23 cellular contexts compared by ENCODE assay signal in the genomic region with DNA sequence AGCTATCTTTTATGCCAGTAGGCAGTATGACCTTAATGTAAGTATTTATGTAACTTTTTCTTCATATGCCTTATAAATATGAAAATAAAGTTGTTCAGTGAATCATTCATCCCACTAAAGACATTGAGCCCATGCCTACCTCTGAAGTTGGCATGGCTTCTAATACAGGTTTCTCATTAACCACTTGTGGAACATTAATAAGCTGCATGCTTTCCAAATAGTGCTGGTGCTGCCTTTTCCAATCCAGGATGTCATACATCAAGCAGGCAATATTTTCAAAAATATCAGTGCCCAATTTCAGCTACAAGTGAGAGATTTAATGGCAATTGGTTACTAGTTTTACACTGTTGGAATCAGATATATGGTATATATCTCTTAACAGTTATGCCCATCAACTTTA.
"Had no signal": no experiment of that assay in that cellular context is flagged by ENCODE, and none has a peak within 500 bp of the region (broad histone marks: within the 10 kb centered on the region; RNA-seq: fewer than 3 reads in every experiment).

No MANE protein-coding gene starts in this region.

- FAIRE-seq: colon, endothelial cell of umbilical vein, frontal cortex had no signal

- ATAC-seq: foreskin keratinocyte, gastroesophageal sphincter, heart left ventricle, left colon, left lobe of liver, lower lobe of right lung, mucosa of descending colon had no signal

- H3K4me1 ChIP-seq: esophagus muscularis mucosa, foreskin keratinocyte, gastroesophageal sphincter, heart left ventricle, left ventricle myocardium inferior, lower lobe of right lung had no signal

- H3K9me3 ChIP-seq: esophagus muscularis mucosa, gastroesophageal sphincter, heart left ventricle, left ventricle myocardium inferior, lower lobe of right lung, mucosa of descending colon had no signal

- DNase-seq: dermis blood vessel endothelial cell; dorsolateral prefrontal cortex; effector CD4-positive, alpha-beta T cell; effector memory CD4-positive, alpha-beta T cell; foreskin keratinocyte; heart left ventricle; hypothalamus; immature natural killer cell; islet precursor cell; left colon; left ventricle myocardium inferior; lower lobe of right lung; mesenchymal stem cell; mucosa of descending colon; naive B cell had no signal

- H3K4me3 ChIP-seq: coronary artery, dorsolateral prefrontal cortex, esophagus muscularis mucosa, gastroesophageal sphincter, heart left ventricle, hepatocyte, left ventricle myocardium inferior, lower lobe of right lung, mucosa of descending colon had no signal

- H2AFZ ChIP-seq: hepatocyte had no signal

- H3K27ac ChIP-seq: coronary artery, dorsolateral prefrontal cortex, esophagus muscularis mucosa, foreskin keratinocyte, gastroesophageal sphincter, heart left ventricle, hepatocyte, left ventricle myocardium inferior, lower lobe of right lung had no signal

- H3K27me3 ChIP-seq: esophagus muscularis mucosa, gastroesophageal sphincter, heart left ventricle, hepatocyte had no signal

- H3K4me2 ChIP-seq: hepatocyte had no signal

- H3K79me2 ChIP-seq: hepatocyte had no signal

- H3K36me3 ChIP-seq: esophagus muscularis mucosa, gastroesophageal sphincter, heart left ventricle, left ventricle myocardium inferior, lower lobe of right lung had no signal
